In the genomic region with DNA sequence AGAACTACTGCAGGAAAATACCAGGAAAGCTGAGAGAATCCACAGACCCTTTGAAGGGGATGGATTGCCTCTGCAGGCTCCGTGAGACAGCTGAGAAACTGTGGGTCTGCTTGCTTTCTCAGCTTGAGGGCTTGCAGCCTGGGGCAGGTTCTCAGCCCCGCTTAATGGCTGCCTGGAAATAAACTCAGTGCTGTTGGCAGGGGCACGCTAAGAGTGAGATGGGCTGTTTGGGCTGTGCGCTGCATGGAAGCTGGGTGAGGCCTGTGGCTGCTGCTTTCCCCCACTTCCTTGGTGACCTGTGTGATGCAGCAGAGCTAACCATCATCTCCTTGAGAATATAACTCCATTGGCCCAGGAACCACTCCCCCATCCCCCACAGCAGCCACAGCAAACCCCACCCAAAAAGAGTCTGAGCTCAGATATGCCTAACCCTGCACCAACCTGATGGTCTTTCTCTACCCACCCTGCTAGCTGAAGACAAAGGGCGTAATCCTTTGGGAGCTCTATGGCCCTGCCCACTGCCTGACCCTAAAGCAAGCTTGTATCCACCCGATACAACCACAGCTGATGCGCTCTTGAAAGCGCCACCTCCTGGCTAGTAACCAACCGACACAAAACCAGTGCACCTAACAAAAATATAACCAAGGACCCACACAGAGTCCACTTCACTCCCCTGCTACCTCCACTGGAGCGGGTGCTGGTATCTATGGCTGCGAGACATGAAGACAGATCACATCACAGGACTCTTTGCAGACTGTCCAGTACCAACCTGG, we compare ENCODE assay signal across 21 cellular contexts.
"Had no signal": no experiment of that assay in that cellular context is flagged by ENCODE, and none has a peak within 500 bp of the region (broad histone marks: within the 10 kb centered on the region; RNA-seq: fewer than 3 reads in every experiment).

No MANE protein-coding gene starts in this region.

- H3K36me3 ChIP-seq: upper lobe of right lung had no signal

- H3K4me1 Mint-ChIP-seq: activated B cell treated with CpG ODN at 0.5 μM for 24 hours; activated naive CD8-positive, alpha-beta T cell treated with anti-CD3 and anti-CD28 coated beads, Interleukin-2, amount 10 ng/mL, durations not matched to agents 7 days and 5 days; activated T-helper 17 cell treated with anti-CD3 and anti-CD28 coated beads, Interleukin-2, amount 50 U/mL, for 72 hours; mesothelial cell of epicardium; nephron; stimulated activated naive B cell treated with anti-CD40 and anti-IgM and Interleukin-4, amounts not matched to agents 10 μg/mL and 1 μg/mL and 100 μg/mL, for 72 hours; T-cell had no signal

- H3K4me3 Mint-ChIP-seq: activated B cell treated with CpG ODN at 0.5 μM for 24 hours; activated CD8-positive, alpha-beta T cell treated with anti-CD3 and anti-CD28 coated beads for 36 hours; activated naive CD8-positive, alpha-beta T cell treated with anti-CD3 and anti-CD28 coated beads, Interleukin-2, amount 10 ng/mL, durations not matched to agents 7 days and 5 days; activated T-helper 17 cell treated with anti-CD3 and anti-CD28 coated beads, Interleukin-2, amount 50 U/mL, for 72 hours; effector memory CD8-positive, alpha-beta T cell; mesothelial cell of epicardium; nephron; stimulated activated naive B cell treated with anti-CD40 and anti-IgM and Interleukin-4, amounts not matched to agents 10 μg/mL and 1 μg/mL and 100 μg/mL, for 72 hours; T-cell had no signal

- H3K27me3 ChIP-seq: foreskin keratinocyte, upper lobe of right lung had no signal

- DNase-seq: activated B cell treated with CpG ODN at 0.5 μM for 24 hours; activated CD4-positive, alpha-beta T cell treated with anti-CD3 and anti-CD28 coated beads for 48 hours; activated CD8-positive, alpha-beta T cell treated with anti-CD3 and anti-CD28 coated beads for 36 hours; activated naive CD4-positive, alpha-beta T cell treated with Interleukin-2 at 50 U/mL for 16 hours; activated naive CD8-positive, alpha-beta T cell treated with anti-CD3 and anti-CD28 coated beads, Interleukin-2, amount 10 ng/mL, durations not matched to agents 7 days and 5 days; activated T-cell treated with anti-CD3 and anti-CD28 coated beads, Interleukin-2, amount 50 U/mL, for 1 hour; amygdala; dermis blood vessel endothelial cell; effector memory CD8-positive, alpha-beta T cell; foreskin keratinocyte; glutamatergic neuron; nucleus accumbens; stimulated activated naive B cell treated with anti-CD40 and anti-IgM and Interleukin-4, amounts not matched to agents 10 μg/mL and 1 μg/mL and 100 μg/mL, for 72 hours; T-cell; upper lobe of right lung had no signal

- H3K27ac ChIP-seq: epithelial cell of prostate, foreskin keratinocyte, upper lobe of right lung had no signal

- H3K4me1 ChIP-seq: foreskin keratinocyte, upper lobe of right lung had no signal

- FAIRE-seq: keratinocyte had no signal

- ATAC-seq: activated CD8-positive, alpha-beta T cell treated with anti-CD3 and anti-CD28 coated beads for 36 hours; activated T-helper 17 cell treated with anti-CD3 and anti-CD28 coated beads, Interleukin-2, amount 50 U/mL, for 72 hours; effector memory CD8-positive, alpha-beta T cell; foreskin keratinocyte; stimulated activated naive B cell treated with anti-CD40 and anti-IgM and Interleukin-4, amounts not matched to agents 10 μg/mL and 1 μg/mL and 100 μg/mL, for 72 hours; T-cell; upper lobe of right lung had no signal

- H3K36me3 Mint-ChIP-seq: activated naive CD8-positive, alpha-beta T cell treated with anti-CD3 and anti-CD28 coated beads, Interleukin-2, amount 10 ng/mL, durations not matched to agents 7 days and 5 days; stimulated activated naive B cell treated with anti-CD40 and anti-IgM and Interleukin-4, amounts not matched to agents 10 μg/mL and 1 μg/mL and 100 μg/mL, for 72 hours; T-cell had no signal

- H3K27me3 Mint-ChIP-seq: activated B cell treated with CpG ODN at 0.5 μM for 24 hours; activated CD8-positive, alpha-beta T cell treated with anti-CD3 and anti-CD28 coated beads for 36 hours; activated naive CD8-positive, alpha-beta T cell treated with anti-CD3 and anti-CD28 coated beads, Interleukin-2, amount 10 ng/mL, durations not matched to agents 7 days and 5 days; activated T-helper 17 cell treated with anti-CD3 and anti-CD28 coated beads, Interleukin-2, amount 50 U/mL, for 72 hours; effector memory CD8-positive, alpha-beta T cell; stimulated activated naive B cell treated with anti-CD40 and anti-IgM and Interleukin-4, amounts not matched to agents 10 μg/mL and 1 μg/mL and 100 μg/mL, for 72 hours; T-cell had no signal

- H3K27ac Mint-ChIP-seq: activated B cell treated with CpG ODN at 0.5 μM for 24 hours; activated CD8-positive, alpha-beta T cell treated with anti-CD3 and anti-CD28 coated beads for 36 hours; activated naive CD8-positive, alpha-beta T cell treated with anti-CD3 and anti-CD28 coated beads, Interleukin-2, amount 10 ng/mL, durations not matched to agents 7 days and 5 days; activated T-helper 17 cell treated with anti-CD3 and anti-CD28 coated beads, Interleukin-2, amount 50 U/mL, for 72 hours; effector memory CD8-positive, alpha-beta T cell; mesothelial cell of epicardium; nephron; stimulated activated naive B cell treated with anti-CD40 and anti-IgM and Interleukin-4, amounts not matched to agents 10 μg/mL and 1 μg/mL and 100 μg/mL, for 72 hours; T-cell had no signal

- H3K4me3 ChIP-seq: lung, upper lobe of right lung had no signal
